ENCODE assay signal across 9 cellular contexts in the genomic region with DNA sequence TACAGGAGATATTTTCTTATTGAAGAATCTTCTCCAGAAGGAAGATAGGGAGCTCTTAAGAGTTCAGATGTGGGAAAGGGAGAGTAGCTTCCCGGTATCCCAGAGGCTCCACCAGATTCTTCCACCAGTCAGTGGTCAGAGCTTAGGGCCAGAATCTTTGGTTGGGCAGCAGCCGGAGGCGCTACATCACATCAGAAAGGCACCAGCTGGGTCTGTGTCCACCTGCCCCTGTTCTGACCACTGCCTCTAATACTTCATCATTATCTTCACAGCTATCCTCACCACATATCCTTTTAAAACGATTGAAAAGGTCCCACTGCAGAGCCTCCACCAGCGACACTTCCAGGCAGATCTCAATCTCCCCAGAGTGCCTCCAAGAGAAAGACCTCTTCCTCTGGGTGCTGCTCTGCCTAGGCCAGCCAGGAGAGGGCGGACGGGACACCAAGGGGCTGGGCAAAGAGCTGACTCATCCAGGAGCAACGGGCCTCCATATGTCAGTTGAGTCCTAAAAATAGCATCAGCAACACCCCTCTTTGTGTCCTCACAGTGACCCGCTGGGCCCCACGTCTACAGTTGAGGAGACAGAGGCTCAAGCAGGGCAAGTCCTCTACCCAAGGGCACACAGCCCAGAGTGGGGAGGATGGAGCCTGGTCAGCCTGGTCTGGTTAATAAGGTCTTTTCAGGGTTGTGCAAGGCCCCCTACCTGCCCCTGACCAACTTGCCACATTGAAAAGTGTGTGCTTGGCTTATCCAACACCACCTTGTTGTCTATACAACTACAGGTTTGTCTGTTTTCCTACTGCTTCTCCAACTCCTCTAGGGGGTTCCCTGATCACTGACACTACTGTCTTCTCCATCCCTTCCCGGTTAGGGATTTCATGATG.
DNase-seq lines count a peak whose midpoint lies in the region; ATAC-seq and TF ChIP-seq lines count a peak whose summit lies in the region.
"Had no signal": no experiment of that assay in that cellular context is flagged by ENCODE, and none has a peak within 500 bp of the region (broad histone marks: within the 10 kb centered on the region; RNA-seq: fewer than 3 reads in every experiment).

No MANE protein-coding gene starts in this region.

- no peak for TF ChIP-seq RAD21 in SK-N-SH (IDR thresholded peaks at IDR 0.05; ENCODE audit: low read length)

- H3K36me3 ChIP-seq in HUES6 (ENCODE audit: control insufficient read depth, insufficient read depth, low read length), result peaks cover 94% of the 10 kb centered on the region
- H3K36me3 ChIP-seq in SK-N-SH (replicated peaks in 1 of 2; ENCODE audit: control insufficient read depth in 1 of 2, insufficient read depth in 2 of 2, low read length in 1 of 2), result no peaks in the 10 kb centered on the region
- H3K36me3 ChIP-seq in fibroblast of lung (ENCODE audit: control insufficient read depth, insufficient read depth, low read length), result no peaks in the 10 kb centered on the region
- H3K36me3 ChIP-seq in aorta (ENCODE audit: control insufficient read depth in 1 of 2, insufficient read depth in 2 of 2, low read length in 1 of 2), result no peaks in the 10 kb centered on the region
- H3K36me3 ChIP-seq: thoracic aorta had no signal

- POLR2A ChIA-PET in SK-N-SH (lab: Yijun Ruan, JAX), result no interaction called here

- TF ChIP-seq CTCF in SK-N-SH (IDR thresholded peaks at IDR 0.05) (peak; percentile 53), fibroblast of lung (conservative IDR thresholded peaks at IDR 0.05 in 1 of 2, IDR thresholded peaks at IDR 0.05 in 1 of 2; ENCODE audit: low read depth in 1 of 2, low read length in 2 of 2) (peak in 1 of 2 donors; percentile 41)

- H3K79me2 ChIP-seq in SK-N-SH (ENCODE audit: insufficient read depth) (no peaks in the 10 kb centered on the region), fibroblast of lung (ENCODE audit: control insufficient read depth, insufficient read depth, low read length) (no peaks in the 10 kb centered on the region)

- H4K20me1 ChIP-seq in SK-N-SH (ENCODE audit: insufficient read depth) (no peaks in the 10 kb centered on the region), fibroblast of lung (ENCODE audit: control insufficient read depth, extremely low read depth, insufficient read depth, low read length) (no peaks in the 10 kb centered on the region)

- no peaks in the 10 kb centered on the region for H3F3A ChIP-seq in SK-N-SH (replicated peaks; ENCODE audit: insufficient read depth)

- DNase-seq in stimulated activated CD4-positive, alpha-beta T cell treated with anti-CD3 and anti-CD28 coated beads, Interleukin-4, amount 100 ng/mL, for 1 hour, result peak; percentile 22
- DNase-seq in stimulated activated CD4-positive, alpha-beta T cell treated with anti-CD3 and anti-CD28 coated beads, Interleukin-2, amount 100 ng/mL, for 48 hours, result no peak
- DNase-seq in SK-N-SH (peak; percentile 57), fibroblast of lung (ENCODE audit: low read depth in 2 of 2) (peak; percentile 34 to 83), renal cortical epithelial cell (ENCODE audit: low read depth) (peak; percentile 5), aorta (no peak), NCI-H2107 treated with DMSO at 0.1 percent for 48 hours (lab: John Stamatoyannopoulos, UW; ENCODE audit: unreplicated experiment) (no peak)

- H3K9me3 ChIP-seq in HUES6 (ENCODE audit: control insufficient read depth, insufficient read depth, low read depth, low read length), result no peaks in the 10 kb centered on the region
- no peaks in the 10 kb centered on the region for H3K9me3 ChIP-seq in SK-N-SH
- H3K9me3 ChIP-seq in fibroblast of lung (ENCODE audit: control insufficient read depth, insufficient read depth, low read depth, low read length), result no peaks in the 10 kb centered on the region
- H3K9me3 ChIP-seq in aorta (ENCODE audit: control insufficient read depth, low read length), result no peaks in the 10 kb centered on the region
- H3K9me3 ChIP-seq: thoracic aorta had no signal

- WGBS in SK-N-SH (ENCODE audit: low lambda C conversion rate), result 63% methylated on average over 9 of the region's 11 CpGs
- WGBS in aorta, 2 donors, result 57% methylated on average over 11 of the region's 11 CpGs

- CTCF ChIA-PET in SK-N-SH (lab: Yijun Ruan, JAX), result interaction anchor here (0.7 to 1.6 kb wide), 7 partner anchors 10 to 107 kb away, joined by 3 to 13 read pairs (median 4); a partner anchor contains a TSS

- no peak for ATAC-seq in aorta (ENCODE audit: low FRiP score)

- H3K4me1 ChIP-seq in HUES6 (ENCODE audit: control insufficient read depth, insufficient read depth, low read length) (peaks cover 8% of the 10 kb centered on the region; the same call in 1 of the 2 replicates), SK-N-SH (ENCODE audit: control insufficient read depth in 1 of 2, insufficient read depth in 2 of 2, low read depth in 1 of 2, low read length in 1 of 2) (peaks cover 0 to 2% of the 10 kb centered on the region in 2 experiments; a peak in 2 of 4 replicates), fibroblast of lung (ENCODE audit: control insufficient read depth, extremely low read depth, insufficient read depth, low read length) (peaks cover 4% of the 10 kb centered on the region), aorta (ENCODE audit: control insufficient read depth in 1 of 2, insufficient read depth in 2 of 2, low read length in 2 of 2) (no peaks in the 10 kb centered on the region)

- no peak for TF ChIP-seq EP300 in SK-N-SH (IDR thresholded peaks at IDR 0.05; ENCODE audit: borderline replicate concordance in 1 of 2, low read depth in 1 of 2, low read length in 1 of 2)

- H2AFZ ChIP-seq in SK-N-SH (ENCODE audit: low read depth) (0 out of 2 replicates have a peak overlapping the region, but pooled peaks have one; percentile 68), fibroblast of lung (ENCODE audit: low read length) (peak overlapping the region; percentile 30)

- H3K4me2 ChIP-seq in SK-N-SH (peak overlapping the region; percentile 33; the same call in 1 of the 2 replicates), fibroblast of lung (ENCODE audit: extremely low read depth, insufficient read depth, low read length) (peak overlapping the region; percentile 19)

- H3K27me3 ChIP-seq in HUES6 (ENCODE audit: control insufficient read depth, insufficient read depth, low read length) (no peaks in the 10 kb centered on the region), SK-N-SH (ENCODE audit: insufficient read depth) (no peaks in the 10 kb centered on the region), fibroblast of lung (ENCODE audit: control insufficient read depth, insufficient read depth, low read length) (no peaks in the 10 kb centered on the region), aorta (ENCODE audit: control insufficient read depth in 1 of 2, insufficient read depth in 2 of 2, low read length in 1 of 2) (no peaks in the 10 kb centered on the region)

- H3K27ac ChIP-seq in HUES6 (ENCODE audit: low read depth, low read length), result 0 out of 2 replicates have a peak overlapping the region, but pooled peaks have one; percentile 26
- H3K27ac ChIP-seq in SK-N-SH (ENCODE audit: low read depth in 2 of 2, low read length in 1 of 2), result no peak overlapping the region
- peak overlapping the region; percentile 18 for H3K27ac ChIP-seq in fibroblast of lung (ENCODE audit: insufficient read depth, low read length)
- no peak overlapping the region for H3K27ac ChIP-seq in aorta (ENCODE audit: low read depth in 1 of 2, low read length in 2 of 2)
- H3K27ac ChIP-seq: thoracic aorta had no signal

- no peak overlapping the region for H3K4me3 ChIP-seq in HUES6 (ENCODE audit: low read depth, low read length)
- H3K4me3 ChIP-seq in SK-N-SH (ENCODE audit: low read depth in 2 of 2, low read length in 1 of 2), result no peak overlapping the region; a peak in 1 of 4 replicates
- no peak overlapping the region for H3K4me3 ChIP-seq in fibroblast of lung (replicated peaks in 1 of 4; ENCODE audit: control extremely low read depth in 1 of 4, insufficient read depth in 1 of 4, low read depth in 3 of 4, low read length in 4 of 4)
- no peak overlapping the region for H3K4me3 ChIP-seq in aorta (ENCODE audit: low read length in 2 of 2)
- H3K4me3 ChIP-seq: thoracic aorta had no signal

- H3K9me2 ChIP-seq in SK-N-SH, result no peaks in the 10 kb centered on the region

- H3K9ac ChIP-seq in HUES6 (ENCODE audit: low read length) (no peak overlapping the region), SK-N-SH (no peak overlapping the region), fibroblast of lung (ENCODE audit: insufficient read depth, low read length) (no peak overlapping the region)

- intact Hi-C loops in aorta (cut with DNase I), result no loop called here

TF ChIP-seq in SK-N-SH, 30 proteins besides CTCF, POLR2A, EP300 and RAD21:
- TF ChIP-seq, protein P1, sequence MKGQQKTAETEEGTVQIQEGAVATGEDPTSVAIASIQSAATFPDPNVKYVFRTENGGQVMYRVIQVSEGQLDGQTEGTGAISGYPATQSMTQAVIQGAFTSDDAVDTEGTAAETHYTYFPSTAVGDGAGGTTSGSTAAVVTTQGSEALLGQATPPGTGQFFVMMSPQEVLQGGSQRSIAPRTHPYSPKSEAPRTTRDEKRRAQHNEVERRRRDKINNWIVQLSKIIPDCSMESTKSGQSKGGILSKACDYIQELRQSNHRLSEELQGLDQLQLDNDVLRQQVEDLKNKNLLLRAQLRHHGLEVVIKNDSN (IDR thresholded peaks at IDR 0.05; ENCODE audit: borderline replicate concordance, low read depth), result no peak
- no peak for TF ChIP-seq FOSL2 (IDR thresholded peaks at IDR 0.05; ENCODE audit: borderline replicate concordance, low read depth)
- TF ChIP-seq MEF2A (IDR thresholded peaks at IDR 0.05; ENCODE audit: borderline replicate concordance, low read depth), result peak; percentile 74; the same call in 1 of the 2 replicates
TF ChIP-seq in SK-N-SH: peak in this region for 1.

Comparison
In these comparisons a context has a peak if more than half of its experiments do, and no peak if none do; other contexts are left out.
1. DNase-seq: peak in stimulated activated CD4-positive, alpha-beta T cell treated with anti-CD3 and anti-CD28 coated beads, Interleukin-4, amount 100 ng/mL, for 1 hour (single experiment), SK-N-SH (single experiment), fibroblast of lung (2 of 2) and renal cortical epithelial cell (single experiment); none in stimulated activated CD4-positive, alpha-beta T cell treated with anti-CD3 and anti-CD28 coated beads, Interleukin-2, amount 100 ng/mL, for 48 hours (0 of 2), aorta (0 of 2) and NCI-H2107 treated with DMSO at 0.1 percent for 48 hours (single experiment).
2. H3K27ac ChIP-seq: peak in HUES6 (single experiment) and fibroblast of lung (single experiment); none in SK-N-SH (0 of 2) and aorta (0 of 2).